8 cellular contexts compared by ENCODE assay signal in genomic region chr7:140902305-140902953, GRCh38. TPM values are rescaled to one million over a fixed set of nuclear protein-coding genes. Genes with fewer than 3 reads are reported as not detected.
DNase-seq lines count a peak whose midpoint lies in the region; ATAC-seq and TF ChIP-seq lines count a peak whose summit lies in the region.

No MANE protein-coding gene starts in this region.

- H3K27ac Mint-ChIP-seq in activated CD8-positive, alpha-beta T cell treated with anti-CD3 and anti-CD28 coated beads, Interleukin-2, amount 10 ng/mL, durations not matched to agents 7 days and 5 days = peak overlapping the region; percentile 53

- H3K79me2 ChIP-seq in DND-41 (ENCODE audit: insufficient read depth, low read length) (peaks cover 78% of the 10 kb centered on the region), mesendoderm (ENCODE audit: control insufficient read depth, insufficient read depth, low read length) (peaks cover 6% of the 10 kb centered on the region)

- CTCF ChIA-PET in activated CD8-positive, alpha-beta T cell treated with anti-CD3 and anti-CD28 coated beads, Interleukin-2, amount 10 ng/mL, durations not matched to agents 7 days and 5 days (lab: Charles Lee) = no interaction called here

- H2BK15ac ChIP-seq in mesendoderm (replicated peaks; ENCODE audit: low read depth) = no peak overlapping the region

- H3K9ac ChIP-seq in DND-41 (ENCODE audit: low read depth, low read length) (no peak overlapping the region), mesendoderm (ENCODE audit: low read length) (no peak overlapping the region)

- H3K4me3 Mint-ChIP-seq in activated CD8-positive, alpha-beta T cell treated with anti-CD3 and anti-CD28 coated beads, Interleukin-2, amount 10 ng/mL, durations not matched to agents 7 days and 5 days = no peak overlapping the region

- H3K23ac ChIP-seq in mesendoderm (ENCODE audit: low read length) = no peak overlapping the region

- ATAC-seq in DND-41 (ENCODE audit: insufficient read depth, low read depth) = peak; percentile 58
- peak; percentile 68 for ATAC-seq in GM19372 (IDR thresholded peaks at IDR 0.05; ENCODE audit: low read depth, unreplicated experiment)
- ATAC-seq in HG03039 (IDR thresholded peaks at IDR 0.05; ENCODE audit: unreplicated experiment) = peak; percentile 52
- peak; percentile 57 for ATAC-seq in activated CD8-positive, alpha-beta T cell treated with anti-CD3 and anti-CD28 coated beads, Interleukin-2, amount 10 ng/mL, durations not matched to agents 7 days and 5 days

- peaks cover 26% of the 10 kb centered on the region for H3K4me1 Mint-ChIP-seq in activated CD8-positive, alpha-beta T cell treated with anti-CD3 and anti-CD28 coated beads, Interleukin-2, amount 10 ng/mL, durations not matched to agents 7 days and 5 days (ENCODE audit: low read depth)

- H2BK5ac ChIP-seq in mesendoderm (ENCODE audit: low read length) = no peak overlapping the region

- no peak overlapping the region for H2AK5ac ChIP-seq in mesendoderm (ENCODE audit: low read length)

- H3K4me3 ChIP-seq in DND-41 (ENCODE audit: low read depth in 1 of 2, low read length in 2 of 2) (no peak overlapping the region), mesendoderm (ENCODE audit: low read length) (no peak overlapping the region)

- no peak overlapping the region for H3K18ac ChIP-seq in mesendoderm (ENCODE audit: low read length)

- no peaks in the 10 kb centered on the region for H3K9me3 Mint-ChIP-seq in activated CD8-positive, alpha-beta T cell treated with anti-CD3 and anti-CD28 coated beads, Interleukin-2, amount 10 ng/mL, durations not matched to agents 7 days and 5 days (ENCODE audit: insufficient read depth)

- WGBS in mesendoderm (ENCODE audit: extremely low coverage, insufficient coverage, low lambda C conversion rate) = no CpG with 5 or more reads among the region's 2 CpGs

- POLR2A ChIA-PET in activated CD8-positive, alpha-beta T cell treated with anti-CD3 and anti-CD28 coated beads, Interleukin-2, amount 10 ng/mL, durations not matched to agents 7 days and 5 days (lab: Charles Lee) = no interaction called here

- H3K56ac ChIP-seq in mesendoderm (ENCODE audit: low read length) = no peak overlapping the region

- no peak for TF ChIP-seq CTCF in DND-41 (IDR thresholded peaks at IDR 0.05; ENCODE audit: borderline replicate concordance, extremely low read depth, low read length, poor library complexity, severe bottlenecking)

- H3K4me1 ChIP-seq in DND-41 (ENCODE audit: insufficient read depth, low read length) (peaks cover 4% of the 10 kb centered on the region), mesendoderm (ENCODE audit: control insufficient read depth, low read depth, low read length) (peaks cover 2% of the 10 kb centered on the region)

- H3K36me3 Mint-ChIP-seq in activated CD8-positive, alpha-beta T cell treated with anti-CD3 and anti-CD28 coated beads, Interleukin-2, amount 10 ng/mL, durations not matched to agents 7 days and 5 days (ENCODE audit: low read depth) = peaks cover 8% of the 10 kb centered on the region

- no peak overlapping the region for H2BK120ac ChIP-seq in mesendoderm (ENCODE audit: low read depth, low read length)

- H4K20me1 ChIP-seq in DND-41 (ENCODE audit: insufficient read depth, low read length) = peaks cover 13% of the 10 kb centered on the region

- H4K5ac ChIP-seq in mesendoderm (ENCODE audit: low read length) = no peak overlapping the region

- H2AFZ ChIP-seq in DND-41 (ENCODE audit: low read depth, low read length) = no peak overlapping the region

- H3K27me3 Mint-ChIP-seq in activated CD8-positive, alpha-beta T cell treated with anti-CD3 and anti-CD28 coated beads, Interleukin-2, amount 10 ng/mL, durations not matched to agents 7 days and 5 days (ENCODE audit: low read depth) = no peaks in the 10 kb centered on the region

- H3K27me3 ChIP-seq in DND-41 (ENCODE audit: insufficient read depth, low read length, poor library complexity) (no peaks in the 10 kb centered on the region), mesendoderm (ENCODE audit: insufficient read depth, low read length, poor library complexity) (no peaks in the 10 kb centered on the region)

- H3K4me2 ChIP-seq in DND-41 (ENCODE audit: insufficient read depth, low read length) (no peak overlapping the region), mesendoderm (ENCODE audit: low read length) (no peak overlapping the region)

- H3K27ac ChIP-seq in DND-41 (ENCODE audit: low read length) (no peak overlapping the region), mesendoderm (ENCODE audit: low read depth, low read length) (no peak overlapping the region)

- DNase-seq in DND-41 (no peak), mesendoderm (no peak), AG08395 (ENCODE audit: low spot score) (no peak), NCI-H510A treated with DMSO at 0.1 percent for 48 hours (lab: John Stamatoyannopoulos, UW) (no peak)
- no peak for DNase-seq in activated CD8-positive, alpha-beta T cell treated with anti-CD3 and anti-CD28 coated beads, Interleukin-2, amount 10 ng/mL, durations not matched to agents 7 days and 5 days
- no peak for DNase-seq in stimulated activated CD4-positive, alpha-beta T cell treated with anti-CD3 and anti-CD28 coated beads, Interleukin-1b, Interleukin-23, amount 100 ng/mL, for 48 hours

- H3K36me3 ChIP-seq in DND-41 (ENCODE audit: insufficient read depth, low read length) (no peaks in the 10 kb centered on the region), mesendoderm (ENCODE audit: control insufficient read depth, insufficient read depth, low read length) (no peaks in the 10 kb centered on the region)

- no peak overlapping the region for H3K4ac ChIP-seq in mesendoderm (ENCODE audit: low read depth, low read length)

- H4K8ac ChIP-seq in mesendoderm (ENCODE audit: low read depth, low read length) = no peak overlapping the region

- H3K9me3 ChIP-seq in DND-41 (ENCODE audit: insufficient read depth, low read length, severe bottlenecking) = peaks cover 7% of the 10 kb centered on the region

- peaks cover 5% of the 10 kb centered on the region for H3K79me1 ChIP-seq in mesendoderm (ENCODE audit: low read length)

RNA-seq across cellular contexts. Expression of gene BRAF, which starts 22.3 kb away (rescaled TPM):
- total RNA-seq in activated CD8-positive, alpha-beta T cell treated with anti-CD3 and anti-CD28 coated beads, Interleukin-2, amount 10 ng/mL, durations not matched to agents 7 days and 5 days = 10 to 100 TPM; 26.7 to 28.5 TPM
- 8.5 TPM for polyA plus RNA-seq in mesendoderm (2013, experiment 1 of 2)
- 8.9 TPM for polyA plus RNA-seq in mesendoderm (2013, experiment 2 of 2)
